15 cellular contexts compared by ENCODE assay signal in the genomic region with DNA sequence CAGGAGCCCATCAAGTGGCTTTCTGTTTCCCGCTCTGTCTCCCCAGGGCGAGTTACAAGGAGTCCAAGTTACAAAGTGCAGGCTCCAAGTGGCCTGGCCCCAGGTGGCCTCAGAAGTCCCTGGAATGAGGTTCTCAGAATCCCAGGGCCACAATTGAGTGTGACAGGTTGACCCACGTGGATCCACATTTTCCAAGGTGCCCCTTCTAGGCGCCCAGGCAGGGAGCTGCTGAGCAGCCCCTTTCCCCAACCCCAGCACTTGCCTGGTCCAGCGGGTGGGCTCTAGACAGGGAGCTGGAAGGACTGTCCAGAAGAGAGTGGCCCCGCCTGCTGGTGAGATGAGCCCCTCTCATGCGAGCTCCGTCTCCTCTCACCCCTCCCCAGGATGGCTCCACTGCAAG.
"Had no signal": no experiment of that assay in that cellular context is flagged by ENCODE, and none has a peak within 500 bp of the region (broad histone marks: within the 10 kb centered on the region; RNA-seq: fewer than 3 reads in every experiment).

No MANE protein-coding gene starts in this region.

- H3K9me3 Mint-ChIP-seq: activated CD4-positive, alpha-beta memory T cell treated with anti-CD3 and anti-CD28 coated beads for 36 hours; activated T-helper 17 cell treated with anti-CD3 and anti-CD28 coated beads, Interleukin-2, amount 50 U/mL, for 72 hours; stimulated activated memory B cell treated with anti-CD40 and anti-IgM and Interleukin-4, amounts not matched to agents 10 μg/mL and 1 μg/mL and 100 μg/mL, for 72 hours had no signal

- H3K27ac Mint-ChIP-seq: activated CD4-positive, alpha-beta memory T cell treated with anti-CD3 and anti-CD28 coated beads for 36 hours; activated T-helper 17 cell treated with anti-CD3 and anti-CD28 coated beads, Interleukin-2, amount 50 U/mL, for 72 hours; stimulated activated memory B cell treated with anti-CD40 and anti-IgM and Interleukin-4, amounts not matched to agents 10 μg/mL and 1 μg/mL and 100 μg/mL, for 72 hours had no signal

- H3K9me3 ChIP-seq: body of pancreas, esophagus squamous epithelium, left lung, pancreas, tibial nerve had no signal

- H3K4me2 ChIP-seq: smooth muscle cell had no signal

- H3K36me3 ChIP-seq: esophagus squamous epithelium, left lung, pancreas, tibial nerve had no signal

- H3K36me3 Mint-ChIP-seq: activated CD4-positive, alpha-beta memory T cell treated with anti-CD3 and anti-CD28 coated beads for 36 hours; stimulated activated memory B cell treated with anti-CD40 and anti-IgM and Interleukin-4, amounts not matched to agents 10 μg/mL and 1 μg/mL and 100 μg/mL, for 72 hours had no signal

- H3K4me3 Mint-ChIP-seq: activated CD4-positive, alpha-beta memory T cell treated with anti-CD3 and anti-CD28 coated beads for 36 hours; activated T-helper 17 cell treated with anti-CD3 and anti-CD28 coated beads, Interleukin-2, amount 50 U/mL, for 72 hours; stimulated activated memory B cell treated with anti-CD40 and anti-IgM and Interleukin-4, amounts not matched to agents 10 μg/mL and 1 μg/mL and 100 μg/mL, for 72 hours had no signal

- H3K4me1 Mint-ChIP-seq: activated T-helper 17 cell treated with anti-CD3 and anti-CD28 coated beads, Interleukin-2, amount 50 U/mL, for 72 hours; stimulated activated memory B cell treated with anti-CD40 and anti-IgM and Interleukin-4, amounts not matched to agents 10 μg/mL and 1 μg/mL and 100 μg/mL, for 72 hours had no signal

- H3K4me1 ChIP-seq: body of pancreas, esophagus squamous epithelium, left lung, pancreas, tibial nerve had no signal

- H3K4me3 ChIP-seq: body of pancreas, esophagus squamous epithelium, left lung, pancreas, smooth muscle cell, tibial nerve had no signal

- DNase-seq: activated CD4-positive, alpha-beta memory T cell treated with anti-CD3 and anti-CD28 coated beads for 36 hours; activated CD4-positive, CD25-positive, alpha-beta regulatory T cell treated with anti-CD3 and anti-CD28 coated beads, Interleukin-2, amount 50 U/mL, for 72 hours; activated naive CD4-positive, alpha-beta T cell treated with anti-CD3 and anti-CD28 coated beads, Interleukin-2, amount 50 U/mL, for 16 hours; body of pancreas; esophagus squamous epithelium; foreskin fibroblast; left lung; mesenchymal stem cell; pancreas; retina; T-helper 2 cell had no signal

- H3K27me3 ChIP-seq: body of pancreas, pancreas, tibial nerve had no signal

- ATAC-seq: activated T-helper 17 cell treated with anti-CD3 and anti-CD28 coated beads, Interleukin-2, amount 50 U/mL, for 72 hours; body of pancreas; left lung; pancreas; stimulated activated memory B cell treated with anti-CD40 and anti-IgM and Interleukin-4, amounts not matched to agents 10 μg/mL and 1 μg/mL and 100 μg/mL, for 72 hours had no signal

- H3K27ac ChIP-seq: body of pancreas, esophagus squamous epithelium, left lung, pancreas, tibial nerve had no signal
